11 cellular contexts compared by ENCODE assay signal in the genomic region with DNA sequence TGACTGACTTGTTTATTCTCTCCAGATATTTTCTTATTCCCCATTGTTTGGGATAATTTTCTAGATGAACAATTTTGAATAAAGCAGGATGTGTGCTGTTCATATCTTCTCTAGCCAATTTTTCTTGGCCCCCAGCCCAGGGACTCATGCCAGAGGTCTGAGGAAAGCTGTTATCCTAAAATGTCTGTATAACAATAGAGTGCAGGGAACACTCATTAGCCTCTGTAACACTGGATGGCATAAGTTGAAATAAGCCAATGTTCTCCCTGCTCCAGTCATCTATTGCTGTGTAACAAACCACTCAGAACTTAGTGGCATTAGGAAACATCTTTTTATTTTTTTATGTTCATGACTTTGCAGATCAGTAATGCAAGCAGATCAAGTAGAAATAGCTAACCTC.
DNase-seq lines count a peak whose midpoint lies in the region; ATAC-seq, FAIRE-seq and TF ChIP-seq lines count a peak whose summit lies in the region.
"Had no signal": no experiment of that assay in that cellular context is flagged by ENCODE, and none has a peak within 500 bp of the region (broad histone marks: within the 10 kb centered on the region; RNA-seq: fewer than 3 reads in every experiment).

No MANE protein-coding gene starts in this region.

- H3K27me3 Mint-ChIP-seq in chondrocyte (ENCODE audit: low read depth): no peaks in the 10 kb centered on the region

- TF ChIP-seq POLR2A in GM18505 (IDR thresholded peaks at IDR 0.05; ENCODE audit: borderline replicate concordance, extremely low read depth, insufficient read depth, insufficient read length): no peak
- TF ChIP-seq POLR2A in GM12892 (IDR thresholded peaks at IDR 0.05; ENCODE audit: low read depth, low read length): no peak

- no peaks in the 10 kb centered on the region for H3K4me1 ChIP-seq in lower lobe of right lung

- intact Hi-C loops in lower lobe of right lung (cut with DNase I): no loop called here

- DNase-seq in G401 (ENCODE audit: low spot score) (peak; percentile 33), NCI-H2171 treated with DMSO at 0.1 percent for 48 hours (lab: John Stamatoyannopoulos, UW) (peak; percentile 76), chondrocyte (ENCODE audit: low spot score) (no peak), lower lobe of right lung (no peak), GM12892 (ENCODE audit: insufficient read length) (no peak), GM10248 (ENCODE audit: extremely low spot score) (no peak)
- DNase-seq: activated CD4-positive, alpha-beta T cell treated with anti-CD3 and anti-CD28 coated beads for 48 hours; activated naive CD4-positive, alpha-beta T cell treated with Interleukin-2 at 50 U/mL for 16 hours; stimulated activated naive CD8-positive, alpha-beta T cell treated with anti-CD3 and anti-CD28 coated beads, Interleukin-15, Interleukin-2, amounts not matched to agents 100 U/mL and 50 U/mL, for 24 hours had no signal

- peaks cover 16% of the 10 kb centered on the region for H3K36me3 Mint-ChIP-seq in chondrocyte (ENCODE audit: low read depth)

- FAIRE-seq in GM12892 (lab: Jason Lieb, UNC): no peak

- no peak overlapping the region for H3K4me3 Mint-ChIP-seq in chondrocyte (ENCODE audit: unreplicated experiment)

- CTCF ChIA-PET in GM10248 (lab: Yijun Ruan, JAX): no interaction called here

- POLR2A ChIA-PET in GM10248 (lab: Yijun Ruan, JAX): no interaction called here

- H3K27ac ChIP-seq in lower lobe of right lung: no peak overlapping the region

- in situ Hi-C loops in G401 (cut with HindIII; ENCODE audit: low sequenced_read_pairs): no loop called here

- TF ChIP-seq CTCF in chondrocyte (IDR thresholded peaks at IDR 0.05) (no peak), lower lobe of right lung (IDR thresholded peaks at IDR 0.05) (no peak), GM10248 (IDR thresholded peaks at IDR 0.05; ENCODE audit: control extremely low read depth, extremely low read depth, low read depth, missing control alignments) (no peak)

- H3K9me3 ChIP-seq in lower lobe of right lung: peaks cover 51% of the 10 kb centered on the region

- peaks cover 60% of the 10 kb centered on the region for H3K9me3 Mint-ChIP-seq in chondrocyte (ENCODE audit: low read depth)

- H3K27me3 ChIP-seq in lower lobe of right lung (ENCODE audit: low read depth): no peaks in the 10 kb centered on the region

- ATAC-seq in lower lobe of right lung (peak; percentile 33 to 41), GM18505 (IDR thresholded peaks at IDR 0.05; ENCODE audit: unreplicated experiment) (no peak), GM18861 (IDR thresholded peaks at IDR 0.05; ENCODE audit: unreplicated experiment) (no peak)
- ATAC-seq: stimulated activated naive CD8-positive, alpha-beta T cell treated with anti-CD3 and anti-CD28 coated beads, Interleukin-15, Interleukin-2, amounts not matched to agents 100 U/mL and 50 U/mL, for 24 hours had no signal

- no peak overlapping the region for H3K4me3 ChIP-seq in lower lobe of right lung

- peaks cover 7% of the 10 kb centered on the region for H3K4me1 Mint-ChIP-seq in chondrocyte (ENCODE audit: low read depth)

- no peaks in the 10 kb centered on the region for H3K36me3 ChIP-seq in lower lobe of right lung

- peak overlapping the region; percentile 41 for H3K27ac Mint-ChIP-seq in chondrocyte (ENCODE audit: unreplicated experiment)

Comparison
In these comparisons a context has a peak if more than half of its experiments do, and no peak if none do; other contexts are left out.
1. DNase-seq: peak in G401 (single experiment) and NCI-H2171 treated with DMSO at 0.1 percent for 48 hours (single experiment); none in chondrocyte (single experiment), lower lobe of right lung (single experiment), GM12892 (single experiment) and GM10248 (single experiment).
2. ATAC-seq: peak in lower lobe of right lung (2 of 2); none in GM18505 (single experiment) and GM18861 (single experiment).